8 cellular contexts compared by ENCODE assay signal in the genomic region with DNA sequence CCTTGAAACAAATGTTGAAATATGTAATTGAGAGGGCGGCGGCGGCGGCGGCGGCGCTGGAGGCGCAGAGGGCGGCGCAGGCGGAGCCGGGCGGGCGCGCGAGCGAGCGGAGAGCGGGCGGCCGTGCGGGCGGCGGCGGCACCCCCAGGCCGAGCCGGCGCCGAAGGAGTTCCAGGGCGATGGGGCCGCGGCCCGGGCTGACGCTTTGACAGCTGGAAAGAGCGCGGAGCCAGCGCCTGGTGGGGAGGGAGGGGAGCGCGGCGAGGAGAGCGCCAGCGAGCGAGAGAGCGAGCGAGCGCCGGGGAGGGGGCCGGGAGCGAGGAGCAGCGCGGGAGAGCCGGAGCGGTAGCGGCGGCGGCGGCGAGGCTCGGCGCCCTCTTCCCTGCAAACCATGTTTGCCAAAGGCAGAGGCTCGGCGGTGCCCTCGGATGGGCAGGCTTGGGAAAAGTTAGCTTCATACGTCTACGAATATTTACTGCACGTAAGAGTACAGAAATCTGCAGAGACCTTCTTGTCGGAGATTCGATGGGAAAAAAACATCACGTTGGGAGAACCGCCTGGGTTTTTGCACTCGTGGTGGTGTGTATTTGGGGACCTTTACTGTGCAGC.
DNase-seq lines count a peak whose midpoint lies in the region; ATAC-seq and TF ChIP-seq lines count a peak whose summit lies in the region.
"Not testable (repeated sequence)": the region's sequence is repeated elsewhere in the genome, so short reads cannot be mapped to it uniquely, and the experiment has no call there.

No MANE protein-coding gene starts in this region.

- H3K27me3 Mint-ChIP-seq in Calu3 (ENCODE audit: unreplicated experiment) = peaks cover 14% of the 10 kb centered on the region
- H3K27me3 Mint-ChIP-seq in stimulated activated naive CD8-positive, alpha-beta T cell treated with anti-CD3 and anti-CD28 coated beads, Interleukin-15, amount 100 ng/mL, for 72 hours = peaks cover 57% of the 10 kb centered on the region

- H3K4me3 Mint-ChIP-seq in Calu3 (ENCODE audit: low read depth, unreplicated experiment) = peak overlapping the region; percentile 62
- H3K4me3 Mint-ChIP-seq in stimulated activated naive CD8-positive, alpha-beta T cell treated with anti-CD3 and anti-CD28 coated beads, Interleukin-15, amount 100 ng/mL, for 72 hours = peak overlapping the region; percentile 65 to 67

- not testable (repeated sequence) for H3K9me3 ChIP-seq in right cardiac atrium (ENCODE audit: control insufficient read depth, low read length)

- in situ Hi-C loops in T47D (cut with HindIII; ENCODE audit: low pct_unique_long_range_greater_than_20kb, low sequenced_read_pairs) = not testable (repeated sequence)

- H3K27ac ChIP-seq in right cardiac atrium (ENCODE audit: low read length) = not testable (repeated sequence)

- under 1% methylated on average over 71 of the region's 71 CpGs for WGBS in right cardiac atrium

- H3K36me3 Mint-ChIP-seq in Calu3 (ENCODE audit: insufficient read depth, unreplicated experiment) = not testable (repeated sequence)

- peak; percentile 15 for TF ChIP-seq CTCF in Calu3 (IDR thresholded peaks at IDR 0.05; ENCODE audit: unreplicated experiment)

- BruUV-seq in Calu3 (replicated peaks; lab: Mats Ljungman, UMichigan) = not testable (repeated sequence)

- peak; percentile 74 for DNase-seq in Calu3
- DNase-seq in NCI-H524 (lab: John Stamatoyannopoulos, UW) = peak; percentile 48 to 73
- peak; percentile 72 for DNase-seq in activated CD4-positive, alpha-beta T cell treated with anti-CD3 and anti-CD28 coated beads for 48 hours
- peak; percentile 48 to 69 for DNase-seq in T47D (ENCODE audit: low read depth in 1 of 2, low spot score in 1 of 2)
- peak; percentile 53 to 83 (median 82) for DNase-seq in right cardiac atrium
- peak in 46 of 56 donors; percentile 3 to 69 (median 35) for DNase-seq in nucleus accumbens (lab: John Stamatoyannopoulos, UW)
- DNase-seq in stimulated activated naive CD8-positive, alpha-beta T cell treated with anti-CD3 and anti-CD28 coated beads, Interleukin-15, amount 100 ng/mL, for 72 hours = peak; percentile 37 to 44

- H3K4me1 Mint-ChIP-seq in Calu3 (ENCODE audit: low read depth, unreplicated experiment); stimulated activated naive CD8-positive, alpha-beta T cell treated with anti-CD3 and anti-CD28 coated beads, Interleukin-15, amount 100 ng/mL, for 72 hours: not testable (repeated sequence)

- intact Hi-C loops in Calu3 (cut with micrococcal nuclease; ENCODE audit: unreplicated experiment) = not testable (repeated sequence)
- intact Hi-C loops in right cardiac atrium (cut with DNase I) = loop anchor here in 1 of 4 donors (5.0 kb wide), 1 partner anchor 114 kb away; no protein-coding TSS in a partner anchor

- not testable (repeated sequence) for H3K4me1 ChIP-seq in right cardiac atrium (ENCODE audit: control insufficient read depth, insufficient read depth, low read length)

- peak overlapping the region; percentile 78 for H3K4me3 ChIP-seq in right cardiac atrium (ENCODE audit: low read length)

- H3K27me3 ChIP-seq in right cardiac atrium (ENCODE audit: control insufficient read depth, insufficient read depth) = not testable (repeated sequence)

- ATAC-seq in HG03103 (IDR thresholded peaks at IDR 0.05; ENCODE audit: low read depth, unreplicated experiment) (peak; percentile 52), right cardiac atrium (peak; percentile 80 to 87)
- peak; percentile 86 for ATAC-seq in stimulated activated naive CD8-positive, alpha-beta T cell treated with anti-CD3 and anti-CD28 coated beads, Interleukin-15, amount 100 ng/mL, for 72 hours

- not testable (repeated sequence) for H3K9me3 Mint-ChIP-seq in Calu3 (ENCODE audit: low read depth, unreplicated experiment); stimulated activated naive CD8-positive, alpha-beta T cell treated with anti-CD3 and anti-CD28 coated beads, Interleukin-15, amount 100 ng/mL, for 72 hours

- H3K27ac Mint-ChIP-seq in Calu3 (ENCODE audit: unreplicated experiment); stimulated activated naive CD8-positive, alpha-beta T cell treated with anti-CD3 and anti-CD28 coated beads, Interleukin-15, amount 100 ng/mL, for 72 hours: not testable (repeated sequence)

- CTCF ChIA-PET in Calu3 (lab: Charles Lee) = interaction anchor here (0.9 kb wide), 1 partner anchor 23 kb away, joined by 3 read pairs; no protein-coding TSS in a partner anchor
